Comparison of ENCODE assay signal across 15 cellular contexts in the genomic region with DNA sequence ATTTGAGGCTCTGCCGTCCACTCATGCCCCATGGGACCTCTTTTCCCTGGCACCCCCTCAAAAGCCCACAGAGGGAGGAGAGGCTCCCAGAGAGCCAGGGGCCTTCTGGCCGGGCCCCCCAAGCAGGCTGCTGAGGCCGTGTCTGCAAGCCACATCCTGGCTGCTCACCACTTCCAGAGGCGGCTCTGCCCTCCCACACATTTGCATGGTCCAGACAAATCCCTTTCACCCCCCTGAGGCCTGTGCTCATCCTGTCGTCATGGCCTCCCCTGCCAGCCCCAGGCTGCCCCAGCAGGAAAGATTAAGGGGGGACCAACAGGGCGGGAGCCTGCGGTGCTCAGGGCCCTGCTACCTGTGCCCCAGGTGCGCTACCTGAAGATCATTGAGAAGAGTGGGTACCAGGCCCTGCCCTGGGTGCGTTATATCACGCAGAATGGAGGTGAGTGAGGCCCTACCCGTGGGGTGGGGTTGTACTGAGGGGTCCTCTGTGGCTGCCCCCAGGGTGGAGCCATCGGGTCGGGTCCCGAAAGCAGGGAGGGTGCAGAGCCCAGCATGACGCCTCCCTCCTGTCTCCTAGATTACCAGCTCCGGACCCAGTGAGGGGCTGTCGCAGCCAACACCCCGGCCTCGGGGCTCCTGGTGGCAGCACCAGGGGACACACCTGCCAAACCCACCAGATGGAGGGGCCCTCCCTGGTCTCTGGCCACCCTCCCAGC.
"Had no signal": no experiment of that assay in that cellular context is flagged by ENCODE, and none has a peak within 500 bp of the region (broad histone marks: within the 10 kb centered on the region; RNA-seq: fewer than 3 reads in every experiment).

No MANE protein-coding gene starts in this region.

- ATAC-seq: gastroesophageal sphincter, left ventricle myocardium superior, pancreas had no signal

- DNase-seq: activated CD4-positive, alpha-beta T cell treated with anti-CD3 and anti-CD28 coated beads for 1 hour; activated gamma-delta T cell treated with Interleukin-2 at 50 U/mL for 16 hours; colonic mucosa; left ventricle myocardium superior; mesendoderm; nephron progenitor cell; SHP77 treated with DMSO at 0.1 percent for 48 hours; stimulated activated CD4-positive, alpha-beta T cell treated with anti-CD3 and anti-CD28 coated beads, Interleukin-15, amount 100 ng/mL, for 24 hours; stimulated activated naive CD4-positive, alpha-beta T cell had no signal

- H2AFZ ChIP-seq: hepatocyte had no signal

- H3K79me2 ChIP-seq: hepatocyte had no signal

- H3K4me1 ChIP-seq: colonic mucosa, gastroesophageal sphincter, pancreas, upper lobe of left lung had no signal

- H3K27me3 ChIP-seq: cardiac muscle cell, colonic mucosa, gastroesophageal sphincter, hepatocyte, pancreas, upper lobe of left lung had no signal

- H3K9me3 ChIP-seq: colonic mucosa, gastroesophageal sphincter, pancreas, upper lobe of left lung had no signal

- H3K4me3 Mint-ChIP-seq: nephron progenitor cell; T-helper 2 cell treated with Interferon-gamma antibody and Interleukin-4, amounts not matched to agents 5 μg/mL and 100 μg/mL, for 36 hours had no signal

- H3K27ac Mint-ChIP-seq: nephron progenitor cell; T-helper 2 cell treated with Interferon-gamma antibody and Interleukin-4, amounts not matched to agents 5 μg/mL and 100 μg/mL, for 36 hours had no signal

- H3K4me1 Mint-ChIP-seq: nephron progenitor cell had no signal

- H3K27ac ChIP-seq: cardiac muscle cell, colonic mucosa, gastroesophageal sphincter, hepatocyte, pancreas, upper lobe of left lung had no signal

- H3K4me2 ChIP-seq: hepatocyte had no signal

- H3K4me3 ChIP-seq: cardiac muscle cell, colonic mucosa, gastroesophageal sphincter, hepatocyte, pancreas, upper lobe of left lung had no signal

- H3K9me3 Mint-ChIP-seq: T-helper 2 cell treated with Interferon-gamma antibody and Interleukin-4, amounts not matched to agents 5 μg/mL and 100 μg/mL, for 36 hours had no signal
